Comparison of ENCODE assay signal across 37 cellular contexts in the genomic region with DNA sequence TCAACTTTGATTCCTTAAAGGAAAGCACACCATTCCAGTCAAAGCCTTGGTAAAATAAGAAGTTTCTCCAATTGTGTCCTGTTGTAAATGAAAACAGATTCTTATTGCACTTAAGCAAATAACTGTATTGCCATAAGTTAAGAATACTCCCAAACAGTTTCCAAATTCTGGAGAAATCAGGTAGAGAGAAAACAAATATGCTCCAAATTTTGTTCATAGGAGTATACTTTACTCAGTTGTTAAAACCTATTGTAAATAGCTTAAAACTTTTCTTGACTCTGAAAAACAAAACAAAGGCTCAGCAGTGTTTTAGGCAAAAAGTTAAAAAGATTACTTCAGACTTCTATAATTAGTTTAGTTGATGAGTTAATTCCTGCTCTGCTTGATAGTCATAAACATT.
"Had no signal": no experiment of that assay in that cellular context is flagged by ENCODE, and none has a peak within 500 bp of the region (broad histone marks: within the 10 kb centered on the region; RNA-seq: fewer than 3 reads in every experiment).

No MANE protein-coding gene starts in this region.

- H3K4me3 Mint-ChIP-seq: activated B cell treated with CpG ODN at 0.5 μM for 24 hours; activated CD4-positive, alpha-beta memory T cell treated with anti-CD3 and anti-CD28 coated beads for 36 hours; activated CD4-positive, alpha-beta T cell treated with anti-CD3 and anti-CD28 coated beads, Interleukin-2, amount 10 ng/mL, durations not matched to agents 24 days and 14 days; activated CD8-positive, alpha-beta T cell treated with anti-CD3 and anti-CD28 coated beads for 36 hours; activated naive CD4-positive, alpha-beta T cell treated with anti-CD3 and anti-CD28 coated beads for 36 hours; activated naive CD8-positive, alpha-beta T cell treated with anti-CD3 and anti-CD28 coated beads for 36 hours; activated T-cell treated with anti-CD3 and anti-CD28 coated beads, Interleukin-2, amount 50 U/mL, for 4 hours; activated T-cell treated with anti-CD3 and anti-CD28 coated beads, Interleukin-2, amount 50 U/mL, for 72 hours; activated T-helper 1 cell treated with anti-CD3 and anti-CD28 coated beads, Interleukin-12 subunit alpha, Interleukin-12 subunit beta, Interleukin-2, Interleukin-4 antibody, amounts not matched to agents 30 ng/mL and 10 ng/mL and 1 ng/mL, durations not matched to agents 14 hours and 24 hours and 36 hours; activated T-helper 17 cell treated with anti-CD3 and anti-CD28 coated beads, Interleukin-2, amount 50 U/mL, for 72 hours; T-helper 1 cell treated with Interleukin-12 subunit alpha and Interleukin-12 subunit beta and Interleukin-4 antibody, amounts not matched to agents 30 μg/mL and 1 μg/mL, for 36 hours; T-helper 2 cell treated with Interferon-gamma antibody and Interleukin-4, amounts not matched to agents 5 μg/mL and 100 μg/mL, for 36 hours had no signal

- H3K9me3 Mint-ChIP-seq: activated T-helper 17 cell treated with anti-CD3 and anti-CD28 coated beads, Interleukin-2, amount 50 U/mL, for 72 hours had no signal

- DNase-seq: activated B cell treated with CpG ODN at 0.5 μM for 24 hours; activated CD4-positive, alpha-beta memory T cell treated with anti-CD3 and anti-CD28 coated beads for 36 hours; activated CD4-positive, alpha-beta T cell treated with anti-CD3 and anti-CD28 coated beads for 4 hours; activated CD4-positive, alpha-beta T cell treated with anti-CD3 and anti-CD28 coated beads, Interleukin-2, amount 10 ng/mL, durations not matched to agents 24 days and 14 days; activated CD4-positive, alpha-beta T cell treated with anti-CD3 and anti-CD28 coated beads, Interleukin-2, amount 50 U/mL, for 1 hour; activated CD4-positive, alpha-beta T cell treated with anti-CD3 and anti-CD28 coated beads, Interleukin-2, amount 50 U/mL, for 4 hours; activated CD4-positive, CD25-positive, alpha-beta regulatory T cell treated with anti-CD3 and anti-CD28 coated beads, Interleukin-2, amount 50 U/mL, for 72 hours; activated CD8-positive, alpha-beta memory T cell treated with anti-CD3 and anti-CD28 coated beads, Interleukin-2, amount 50 U/mL, for 4 hours; activated CD8-positive, alpha-beta T cell treated with anti-CD3 and anti-CD28 coated beads for 36 hours; activated effector memory CD4-positive, alpha-beta T cell treated with anti-CD3 and anti-CD28 coated beads, Interleukin-2, amount 50 U/mL, for 16 hours; activated gamma-delta T cell treated with Interleukin-2 at 50 U/mL for 16 hours; activated naive CD4-positive, alpha-beta T cell; activated naive CD4-positive, alpha-beta T cell treated with anti-CD3 and anti-CD28 coated beads for 36 hours; activated naive CD4-positive, alpha-beta T cell treated with anti-CD3 and anti-CD28 coated beads, Interleukin-2, amount 50 U/mL, for 16 hours; activated naive CD8-positive, alpha-beta T cell treated with anti-CD3 and anti-CD28 coated beads for 36 hours; activated T-cell treated with anti-CD3 and anti-CD28 coated beads for 4 hours; activated T-cell treated with anti-CD3 and anti-CD28 coated beads, Interleukin-2, amount 50 U/mL, for 1 hour; activated T-cell treated with anti-CD3 and anti-CD28 coated beads, Interleukin-2, amount 50 U/mL, for 4 hours; activated T-cell treated with anti-CD3 and anti-CD28 coated beads, Interleukin-2, amount 50 U/mL, for 72 hours; adrenal gland; amniotic stem cell; aorta; body of pancreas; brain microvascular endothelial cell; central memory CD4-positive, alpha-beta T cell; T-helper 1 cell; T-helper 2 cell; T-helper 9 cell had no signal

- H3K27ac ChIP-seq: adrenal gland, body of pancreas, brain microvascular endothelial cell, breast epithelium, VCaP had no signal

- H3K36me3 ChIP-seq: adrenal gland, brain microvascular endothelial cell, breast epithelium had no signal

- H3K27me3 ChIP-seq: adrenal gland, body of pancreas, brain microvascular endothelial cell, breast epithelium had no signal

- H3K4me1 ChIP-seq: adrenal gland, breast epithelium had no signal

- FAIRE-seq: astrocyte, TTC549 had no signal

- H3K27me3 Mint-ChIP-seq: activated B cell treated with CpG ODN at 0.5 μM for 24 hours; activated CD4-positive, alpha-beta memory T cell treated with anti-CD3 and anti-CD28 coated beads for 36 hours; activated CD8-positive, alpha-beta T cell treated with anti-CD3 and anti-CD28 coated beads for 36 hours; activated naive CD8-positive, alpha-beta T cell treated with anti-CD3 and anti-CD28 coated beads for 36 hours; activated T-helper 17 cell treated with anti-CD3 and anti-CD28 coated beads, Interleukin-2, amount 50 U/mL, for 72 hours had no signal

- H3K4me3 ChIP-seq: adrenal gland, body of pancreas, breast epithelium had no signal

- H3K9me3 ChIP-seq: adrenal gland, body of pancreas, breast epithelium had no signal

- H3K4me1 Mint-ChIP-seq: activated B cell treated with CpG ODN at 0.5 μM for 24 hours had no signal

- ATAC-seq: activated CD8-positive, alpha-beta T cell treated with anti-CD3 and anti-CD28 coated beads for 36 hours; activated naive CD4-positive, alpha-beta T cell treated with anti-CD3 and anti-CD28 coated beads, Interleukin-2, amount 50 U/mL, for 72 hours; activated T-cell treated with anti-CD3 and anti-CD28 coated beads, Interleukin-2, amount 50 U/mL, for 4 hours; activated T-cell treated with anti-CD3 and anti-CD28 coated beads, Interleukin-2, amount 50 U/mL, for 72 hours; activated T-helper 17 cell treated with anti-CD3 and anti-CD28 coated beads, Interleukin-2, amount 50 U/mL, for 72 hours; body of pancreas had no signal

- H3K27ac Mint-ChIP-seq: activated B cell treated with CpG ODN at 0.5 μM for 24 hours; activated CD4-positive, alpha-beta memory T cell treated with anti-CD3 and anti-CD28 coated beads for 36 hours; activated CD4-positive, alpha-beta T cell treated with anti-CD3 and anti-CD28 coated beads, Interleukin-2, amount 10 ng/mL, durations not matched to agents 24 days and 14 days; activated CD8-positive, alpha-beta T cell treated with anti-CD3 and anti-CD28 coated beads for 36 hours; activated naive CD4-positive, alpha-beta T cell treated with anti-CD3 and anti-CD28 coated beads for 36 hours; activated naive CD4-positive, alpha-beta T cell treated with anti-CD3 and anti-CD28 coated beads, Interleukin-2, amount 50 U/mL, for 72 hours; activated naive CD8-positive, alpha-beta T cell treated with anti-CD3 and anti-CD28 coated beads for 36 hours; activated T-cell treated with anti-CD3 and anti-CD28 coated beads, Interleukin-2, amount 50 U/mL, for 72 hours; activated T-helper 1 cell treated with anti-CD3 and anti-CD28 coated beads, Interleukin-12 subunit alpha, Interleukin-12 subunit beta, Interleukin-2, Interleukin-4 antibody, amounts not matched to agents 30 ng/mL and 10 ng/mL and 1 ng/mL, durations not matched to agents 14 hours and 24 hours and 36 hours; activated T-helper 17 cell treated with anti-CD3 and anti-CD28 coated beads, Interleukin-2, amount 50 U/mL, for 72 hours; T-helper 1 cell treated with Interleukin-12 subunit alpha and Interleukin-12 subunit beta and Interleukin-4 antibody, amounts not matched to agents 30 μg/mL and 1 μg/mL, for 36 hours; T-helper 2 cell treated with Interferon-gamma antibody and Interleukin-4, amounts not matched to agents 5 μg/mL and 100 μg/mL, for 36 hours had no signal
